8 cellular contexts compared by ENCODE assay signal in the genomic region with DNA sequence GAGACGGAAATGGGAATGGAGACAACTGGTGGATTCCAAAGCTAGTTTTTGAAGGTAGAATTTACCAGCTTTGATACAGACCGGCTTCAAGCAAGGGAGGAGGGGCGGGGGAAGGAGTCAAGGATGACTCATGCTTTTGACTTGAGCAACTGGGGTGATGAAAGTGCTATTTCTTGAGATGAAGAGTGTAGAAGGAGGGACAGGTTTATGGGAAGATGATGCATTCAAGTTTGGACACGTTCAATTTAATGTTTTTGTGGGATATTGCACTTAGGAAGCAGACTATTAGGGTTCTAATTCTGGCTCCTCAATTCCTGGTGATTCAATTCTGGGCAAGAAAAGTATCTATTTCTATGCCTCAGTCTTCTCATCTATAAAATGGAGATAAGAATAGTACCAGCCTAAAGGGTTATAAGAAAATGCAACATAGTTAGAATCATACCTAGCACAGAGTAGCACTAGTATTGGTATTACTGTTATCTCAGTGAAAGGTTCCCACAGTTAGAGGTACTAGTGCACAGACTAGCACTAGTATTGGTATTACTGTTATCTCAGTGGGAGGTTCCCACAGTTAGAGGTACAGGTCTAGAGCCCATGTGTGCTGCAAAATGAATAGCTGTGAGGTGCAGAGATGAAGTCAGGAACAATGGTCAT. TPM values are rescaled to one million over a fixed set of nuclear protein-coding genes. Genes with fewer than 3 reads are reported as not detected.
A peak's percentile ranks its signal among the peaks of the same experiment; 100 is the strongest.
DNase-seq lines count a peak whose midpoint lies in the region; ATAC-seq and TF ChIP-seq lines count a peak whose summit lies in the region.

No MANE protein-coding gene starts in this region.

- ATAC-seq in GM19351 (IDR thresholded peaks at IDR 0.05; ENCODE audit: unreplicated experiment), result peak; percentile 94
- peak; percentile 90 for ATAC-seq in HG03280 (IDR thresholded peaks at IDR 0.05; ENCODE audit: unreplicated experiment)
- peak; percentile 49 for ATAC-seq in activated B cell treated with CpG ODN at 0.5 μM for 24 hours (ENCODE audit: low read depth)

- peak overlapping the region; percentile 6 for H3K4me3 ChIP-seq in epithelial cell of esophagus (ENCODE audit: low read length)
- H3K4me3 ChIP-seq in retinal pigment epithelial cell (ENCODE audit: low read length), result no peak overlapping the region

- intact Hi-C loops in activated B cell treated with CpG ODN at 0.5 μM for 24 hours (cut with micrococcal nuclease), result no loop called here

- H3K36me3 Mint-ChIP-seq in activated B cell treated with CpG ODN at 0.5 μM for 24 hours (ENCODE audit: low read depth), result peaks cover 42% of the 10 kb centered on the region

- peak overlapping the region; percentile 33 for H3K4me3 Mint-ChIP-seq in activated B cell treated with CpG ODN at 0.5 μM for 24 hours

- CTCF ChIA-PET in activated B cell treated with CpG ODN at 0.5 μM for 24 hours (lab: Charles Lee), result interaction anchor here (0.8 to 1.0 kb wide), 2 partner anchors 12 to 33 kb away, joined by 3 read pairs; no protein-coding TSS in a partner anchor

- no peaks in the 10 kb centered on the region for H3K27me3 Mint-ChIP-seq in activated B cell treated with CpG ODN at 0.5 μM for 24 hours

- peaks cover 53% of the 10 kb centered on the region for H3K4me1 Mint-ChIP-seq in activated B cell treated with CpG ODN at 0.5 μM for 24 hours

- no peaks in the 10 kb centered on the region for H3K9me3 Mint-ChIP-seq in activated B cell treated with CpG ODN at 0.5 μM for 24 hours

- POLR2A ChIA-PET in activated B cell treated with CpG ODN at 0.5 μM for 24 hours (lab: Charles Lee), result interaction anchor here (1.0 to 1.7 kb wide), 2 partner anchors 21 to 267 kb away, joined by 3 to 5 read pairs; partner anchors contain the start of gene THG1L

- peak overlapping the region; percentile 59 for H3K27ac Mint-ChIP-seq in activated B cell treated with CpG ODN at 0.5 μM for 24 hours

- DNase-seq in AG08396 (ENCODE audit: low spot score) (peak; percentile 79), activated B cell treated with CpG ODN at 0.5 μM for 24 hours (no peak), epithelial cell of esophagus (ENCODE audit: low read depth) (peak; percentile 98), retinal pigment epithelial cell (ENCODE audit: low read depth) (peak; percentile 59), inferior parietal cortex (ENCODE audit: extremely low spot score) (no peak), cerebellum (ENCODE audit: low spot score) (no peak)

- TF ChIP-seq CTCF in activated B cell treated with CpG ODN at 0.5 μM for 24 hours (IDR thresholded peaks at IDR 0.05) (no peak), epithelial cell of esophagus (IDR thresholded peaks at IDR 0.05; ENCODE audit: insufficient read depth, low read depth, low read length, missing control alignments) (no peak), retinal pigment epithelial cell (conservative IDR thresholded peaks at IDR 0.05; ENCODE audit: low read depth, low read length) (no peak)

RNA-seq across cellular contexts. Expression of gene NIPAL4, which starts 4.6 kb away (rescaled TPM):
- total RNA-seq in activated B cell treated with CpG ODN at 0.5 μM for 24 hours (2.7 and 2.8 TPM in 2 replicates), cerebellum (not detected)

Comparison
In these comparisons a context has a peak if more than half of its experiments do, and no peak if none do; other contexts are left out.
1. DNase-seq: peak in AG08396 (single experiment), epithelial cell of esophagus (single experiment) and retinal pigment epithelial cell (single experiment); none in activated B cell treated with CpG ODN at 0.5 μM for 24 hours (single experiment), inferior parietal cortex (single experiment) and cerebellum (single experiment).
2. Peak in every context shown above with its lines, with median percentiles within 50 percentile points of each other: ATAC-seq.